24 cellular contexts compared by ENCODE assay signal in the genomic region with DNA sequence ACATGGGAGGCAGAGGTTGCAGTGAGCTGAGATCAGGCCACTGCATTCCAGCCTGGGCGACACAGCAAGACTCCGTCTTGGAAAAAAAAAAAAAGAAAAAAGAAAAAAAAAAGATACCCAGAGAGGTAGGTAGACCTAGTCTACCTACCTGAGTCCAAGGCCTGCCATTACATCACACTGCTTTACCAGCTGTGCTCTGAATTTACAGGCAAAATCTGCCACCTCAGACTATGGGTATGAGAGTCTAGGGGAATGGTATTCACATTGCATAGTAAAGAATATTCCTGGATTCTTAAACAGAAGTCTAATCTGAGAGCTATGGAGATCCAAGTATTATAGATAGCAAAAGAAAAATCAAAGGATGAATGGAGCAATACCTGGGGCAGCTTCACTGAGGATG.
"Had no signal": no experiment of that assay in that cellular context is flagged by ENCODE, and none has a peak within 500 bp of the region (broad histone marks: within the 10 kb centered on the region; RNA-seq: fewer than 3 reads in every experiment).

No MANE protein-coding gene starts in this region.

- H3K4me3 Mint-ChIP-seq: naive thymus-derived CD8-positive, alpha-beta T cell; natural killer cell treated with Interleukin-12 subunit alpha and Interleukin-12 subunit beta and Interleukin-15 and Interleukin-18, amount 100 ng/mL, for 72 hours; nephron progenitor cell; neural crest cell; stimulated activated effector memory CD8-positive, alpha-beta T cell treated with anti-CD3 and anti-CD28 coated beads, Interleukin-12 subunit alpha, Interleukin-12 subunit beta, amount 100 ng/mL, for 72 hours; stimulated activated naive B cell treated with anti-CD40 and anti-IgM and Interleukin-4, amounts not matched to agents 10 μg/mL and 1 μg/mL and 100 μg/mL, for 72 hours; stimulated activated naive CD8-positive, alpha-beta T cell treated with anti-CD3 and anti-CD28 coated beads, Interleukin-15, Interleukin-2, amounts not matched to agents 100 ng/mL and 50 ng/mL, for 24 hours; type B pancreatic cell had no signal

- H3K27ac Mint-ChIP-seq: natural killer cell treated with Interleukin-12 subunit alpha and Interleukin-12 subunit beta and Interleukin-15 and Interleukin-18, amount 100 ng/mL, for 72 hours; nephron progenitor cell; stimulated activated effector memory CD8-positive, alpha-beta T cell treated with anti-CD3 and anti-CD28 coated beads, Interleukin-12 subunit alpha, Interleukin-12 subunit beta, amount 100 ng/mL, for 72 hours; stimulated activated naive B cell treated with anti-CD40 and anti-IgM and Interleukin-4, amounts not matched to agents 10 μg/mL and 1 μg/mL and 100 μg/mL, for 72 hours; stimulated activated naive CD8-positive, alpha-beta T cell treated with anti-CD3 and anti-CD28 coated beads, Interleukin-15, Interleukin-2, amounts not matched to agents 100 ng/mL and 50 ng/mL, for 24 hours; type B pancreatic cell had no signal

- DNase-seq: naive thymus-derived CD8-positive, alpha-beta T cell; nephron progenitor cell; nucleus accumbens; pancreas; psoas muscle; right cardiac atrium; right lobe of liver; sigmoid colon; small intestine; stimulated activated CD4-positive, alpha-beta T cell treated with anti-CD3 and anti-CD28 coated beads, Interleukin-15, amount 100 ng/mL, for 24 hours; stimulated activated CD4-positive, alpha-beta T cell treated with anti-CD3 and anti-CD28 coated beads, Interleukin-2, amount 100 ng/mL, for 24 hours; stimulated activated CD4-positive, alpha-beta T cell treated with anti-CD3 and anti-CD28 coated beads, Interleukin-2, amount 100 ng/mL, for 48 hours; stimulated activated CD4-positive, alpha-beta T cell treated with anti-CD3 and anti-CD28 coated beads, Interleukin-4, amount 100 ng/mL, for 24 hours; stimulated activated naive B cell treated with anti-CD40 and anti-IgM and Interleukin-4, amounts not matched to agents 10 μg/mL and 1 μg/mL and 100 μg/mL, for 72 hours; stimulated activated naive CD4-positive, alpha-beta T cell treated with Interleukin-2 at 50 U/mL for 16 hours; stomach; thyroid gland; upper lobe of right lung; uterus had no signal

- ATAC-seq: naive thymus-derived CD8-positive, alpha-beta T cell; natural killer cell treated with Interleukin-12 subunit alpha and Interleukin-12 subunit beta and Interleukin-15 and Interleukin-18, amount 100 ng/mL, for 72 hours; pancreas; psoas muscle; right cardiac atrium; right lobe of liver; stimulated activated effector memory CD8-positive, alpha-beta T cell treated with anti-CD3 and anti-CD28 coated beads, Interleukin-12 subunit alpha, Interleukin-12 subunit beta, amount 100 ng/mL, for 72 hours; stimulated activated naive B cell treated with anti-CD40 and anti-IgM and Interleukin-4, amounts not matched to agents 10 μg/mL and 1 μg/mL and 100 μg/mL, for 72 hours; upper lobe of right lung had no signal

- H3K27me3 Mint-ChIP-seq: naive thymus-derived CD8-positive, alpha-beta T cell; natural killer cell treated with Interleukin-12 subunit alpha and Interleukin-12 subunit beta and Interleukin-15 and Interleukin-18, amount 100 ng/mL, for 72 hours; stimulated activated naive B cell treated with anti-CD40 and anti-IgM and Interleukin-4, amounts not matched to agents 10 μg/mL and 1 μg/mL and 100 μg/mL, for 72 hours; stimulated activated naive CD8-positive, alpha-beta T cell treated with anti-CD3 and anti-CD28 coated beads, Interleukin-15, Interleukin-2, amounts not matched to agents 100 ng/mL and 50 ng/mL, for 24 hours; type B pancreatic cell had no signal

- H3K9me3 Mint-ChIP-seq: natural killer cell treated with Interleukin-12 subunit alpha and Interleukin-12 subunit beta and Interleukin-15 and Interleukin-18, amount 100 ng/mL, for 72 hours; nephron progenitor cell; neural crest cell; stimulated activated effector memory CD8-positive, alpha-beta T cell treated with anti-CD3 and anti-CD28 coated beads, Interleukin-12 subunit alpha, Interleukin-12 subunit beta, amount 100 ng/mL, for 72 hours; stimulated activated naive B cell treated with anti-CD40 and anti-IgM and Interleukin-4, amounts not matched to agents 10 μg/mL and 1 μg/mL and 100 μg/mL, for 72 hours; stimulated activated naive CD8-positive, alpha-beta T cell treated with anti-CD3 and anti-CD28 coated beads, Interleukin-15, Interleukin-2, amounts not matched to agents 100 ng/mL and 50 ng/mL, for 24 hours; type B pancreatic cell had no signal

- H3K4me1 Mint-ChIP-seq: neural crest cell; stimulated activated effector memory CD8-positive, alpha-beta T cell treated with anti-CD3 and anti-CD28 coated beads, Interleukin-12 subunit alpha, Interleukin-12 subunit beta, amount 100 ng/mL, for 72 hours had no signal
